9 cellular contexts compared by ENCODE assay signal in genomic region chr16:79261461-79261860, GRCh38.
DNase-seq lines count a peak whose midpoint lies in the region; ATAC-seq, FAIRE-seq and TF ChIP-seq lines count a peak whose summit lies in the region.
"Had no signal": no experiment of that assay in that cellular context is flagged by ENCODE, and none has a peak within 500 bp of the region (broad histone marks: within the 10 kb centered on the region; RNA-seq: fewer than 3 reads in every experiment).

No MANE protein-coding gene starts in this region.

- H3K27ac Mint-ChIP-seq in activated CD4-positive, alpha-beta T cell treated with anti-CD3 and anti-CD28 coated beads, Interleukin-2, amount 10 ng/mL, durations not matched to agents 7 days and 5 days = no peak overlapping the region

- FAIRE-seq in RCC 7860 (lab: Jason Lieb, UNC) = peak; percentile 92

- H3K4me1 ChIP-seq in neuronal stem cell (ENCODE audit: control insufficient read depth in 2 of 2, insufficient read depth in 1 of 2, low read depth in 1 of 2, low read length in 2 of 2) = no peaks in the 10 kb centered on the region

- no peak overlapping the region for H2AK5ac ChIP-seq in neuronal stem cell (ENCODE audit: low read depth, low read length)

- TF ChIP-seq CTCF in dorsolateral prefrontal cortex (IDR thresholded peaks at IDR 0.05 in 54 of 56, conservative IDR thresholded peaks at IDR 0.05 in 2 of 56; ENCODE audit: low read depth in 1 of 56, partially characterized antibody in 56 of 56) = peak in 53 of 56 donors; percentile 23 to 69 (median 46)
- TF ChIP-seq CTCF in omental fat pad (IDR thresholded peaks at IDR 0.05) = no peak

- no peak overlapping the region for H2BK15ac ChIP-seq in neuronal stem cell (ENCODE audit: low read length)

- H3K27ac ChIP-seq in dorsolateral prefrontal cortex (peak overlapping the region in 1 of 59 donors; percentile 1), neuronal stem cell (replicated peaks; ENCODE audit: low read length) (no peak overlapping the region)
- H3K27ac ChIP-seq: VCaP had no signal

- WGBS in neuronal stem cell (ENCODE audit: extremely low coverage in 2 of 2, insufficient read length in 2 of 2, insufficient replicate concordance in 1 of 2), 2 donors = no CpG with 5 or more reads among the region's 5 CpGs

- H3K27me3 ChIP-seq in dorsolateral prefrontal cortex = peaks cover 0 to 6% (median 0%) of the 10 kb centered on the region in 45 donors
- H3K27me3 ChIP-seq in neuronal stem cell (ENCODE audit: control insufficient read depth in 3 of 3, insufficient read depth in 3 of 3, low read depth in 1 of 3, low read length in 3 of 3) = no peaks in the 10 kb centered on the region

- no peak overlapping the region for H2BK5ac ChIP-seq in neuronal stem cell (ENCODE audit: low read length)

- H2BK120ac ChIP-seq in neuronal stem cell (ENCODE audit: low read depth, low read length) = no peak overlapping the region

- H2BK12ac ChIP-seq in neuronal stem cell (ENCODE audit: low read length) = no peak overlapping the region

- H3K9me3 Mint-ChIP-seq in activated CD4-positive, alpha-beta T cell treated with anti-CD3 and anti-CD28 coated beads, Interleukin-2, amount 10 ng/mL, durations not matched to agents 7 days and 5 days = peaks cover 15% of the 10 kb centered on the region

- no peak overlapping the region for H3K18ac ChIP-seq in neuronal stem cell (ENCODE audit: low read length)

- no peaks in the 10 kb centered on the region for H3K36me3 Mint-ChIP-seq in activated CD4-positive, alpha-beta T cell treated with anti-CD3 and anti-CD28 coated beads, Interleukin-2, amount 10 ng/mL, durations not matched to agents 7 days and 5 days (ENCODE audit: low read depth)

- H3K9me3 ChIP-seq in neuronal stem cell (replicated peaks in 1 of 2; ENCODE audit: control insufficient read depth in 2 of 2, insufficient read depth in 1 of 2, low read depth in 1 of 2, low read length in 2 of 2) = no peaks in the 10 kb centered on the region

- peaks cover 3% of the 10 kb centered on the region for H3K4me1 Mint-ChIP-seq in activated CD4-positive, alpha-beta T cell treated with anti-CD3 and anti-CD28 coated beads, Interleukin-2, amount 10 ng/mL, durations not matched to agents 7 days and 5 days

- intact Hi-C loops in dorsolateral prefrontal cortex (cut with DNase I) = no loop called here

- H3K4me3 ChIP-seq in dorsolateral prefrontal cortex = no peak overlapping the region
- H3K4me3 ChIP-seq in neuronal stem cell (ENCODE audit: low read length in 2 of 2) = no peak overlapping the region

- no peaks in the 10 kb centered on the region for H3K36me3 ChIP-seq in neuronal stem cell (replicated peaks in 1 of 2; ENCODE audit: control insufficient read depth in 2 of 2, insufficient read depth in 2 of 2, low read length in 2 of 2)

- no peak overlapping the region for H2AFZ ChIP-seq in neuronal stem cell (ENCODE audit: low read length)

- H3K14ac ChIP-seq in neuronal stem cell (ENCODE audit: low read length) = no peak overlapping the region

- no peak overlapping the region for H3K9ac ChIP-seq in neuronal stem cell (ENCODE audit: low read depth, low read length, poor library complexity)

- H4K8ac ChIP-seq in neuronal stem cell (ENCODE audit: low read depth, low read length) = no peak overlapping the region

- H4K91ac ChIP-seq in neuronal stem cell (ENCODE audit: low read depth, low read length, poor library complexity) = no peak overlapping the region

- POLR2A ChIA-PET in activated CD4-positive, alpha-beta T cell treated with anti-CD3 and anti-CD28 coated beads, Interleukin-2, amount 10 ng/mL, durations not matched to agents 7 days and 5 days (lab: Charles Lee) = no interaction called here

- no peaks in the 10 kb centered on the region for H3K79me1 ChIP-seq in neuronal stem cell (ENCODE audit: low read depth, low read length)

- H3K4me3 Mint-ChIP-seq in activated CD4-positive, alpha-beta T cell treated with anti-CD3 and anti-CD28 coated beads, Interleukin-2, amount 10 ng/mL, durations not matched to agents 7 days and 5 days = no peak overlapping the region

- no peak overlapping the region for H3K4ac ChIP-seq in neuronal stem cell (ENCODE audit: low read length)

- ATAC-seq in GM21526 (IDR thresholded peaks at IDR 0.05; ENCODE audit: low FRiP score, unreplicated experiment) = no peak
- ATAC-seq in omental fat pad (ENCODE audit: low FRiP score) = no peak

- peaks cover 31% of the 10 kb centered on the region for H3K27me3 Mint-ChIP-seq in activated CD4-positive, alpha-beta T cell treated with anti-CD3 and anti-CD28 coated beads, Interleukin-2, amount 10 ng/mL, durations not matched to agents 7 days and 5 days

- CTCF ChIA-PET in activated CD4-positive, alpha-beta T cell treated with anti-CD3 and anti-CD28 coated beads, Interleukin-2, amount 10 ng/mL, durations not matched to agents 7 days and 5 days (lab: Charles Lee) = interaction anchor here (0.6 to 3.6 kb wide), 4 partner anchors 8 to 71 kb away, joined by 3 to 16 read pairs (median 4); no protein-coding TSS in a partner anchor

- no peak overlapping the region for H3K23ac ChIP-seq in neuronal stem cell (ENCODE audit: low read depth, low read length, poor library complexity)

- peak; percentile 38 to 49 for DNase-seq in activated CD4-positive, alpha-beta T cell treated with anti-CD3 and anti-CD28 coated beads for 4 hours
- DNase-seq in activated CD4-positive, alpha-beta T cell treated with anti-CD3 and anti-CD28 coated beads, Interleukin-2, amount 10 ng/mL, durations not matched to agents 7 days and 5 days = no peak
- DNase-seq in RCC 7860 (ENCODE audit: low spot score) (peak; percentile 89), dorsolateral prefrontal cortex (peak in 6 of 10 donors; percentile 9 to 53 (median 34)), neuronal stem cell (ENCODE audit: low spot score) (peak; percentile 29), NCI-H1048 (lab: John Stamatoyannopoulos, UW) (no peak), omental fat pad (ENCODE audit: low spot score) (no peak)

- no peak overlapping the region for H3K4me2 ChIP-seq in neuronal stem cell (ENCODE audit: insufficient read depth, low read length, poor library complexity, severe bottlenecking)

Comparison
In these comparisons a context has a peak if more than half of its experiments do, and no peak if none do; other contexts are left out.
1. DNase-seq: peak in activated CD4-positive, alpha-beta T cell treated with anti-CD3 and anti-CD28 coated beads for 4 hours (2 of 2), RCC 7860 (single experiment), dorsolateral prefrontal cortex (6 of 10) and neuronal stem cell (single experiment); none in activated CD4-positive, alpha-beta T cell treated with anti-CD3 and anti-CD28 coated beads, Interleukin-2, amount 10 ng/mL, durations not matched to agents 7 days and 5 days (single experiment), NCI-H1048 (single experiment) and omental fat pad (single experiment).
2. CTCF ChIP-seq: peak in dorsolateral prefrontal cortex (53 of 56); none in omental fat pad (0 of 3).